In genomic region chr2:42339191-42339912, GRCh38 we compare ENCODE assay signal across 10 cellular contexts. TPM values are rescaled to one million over a fixed set of nuclear protein-coding genes. Genes with fewer than 3 reads are reported as not detected.
DNase-seq lines count a peak whose midpoint lies in the region; ATAC-seq and TF ChIP-seq lines count a peak whose summit lies in the region.
"Had no signal": no experiment of that assay in that cellular context is flagged by ENCODE, and none has a peak within 500 bp of the region (broad histone marks: within the 10 kb centered on the region; RNA-seq: fewer than 3 reads in every experiment).

No MANE protein-coding gene starts in this region.

- TF ChIP-seq CTCF in NB4 (IDR thresholded peaks at IDR 0.05; ENCODE audit: low read depth, low read length) = peak; percentile 6

- H3K27ac Mint-ChIP-seq in central memory CD8-positive, alpha-beta T cell (ENCODE audit: low read depth) = peak overlapping the region; percentile 89
- peak overlapping the region in 7 of 10 donors; percentile 15 to 85 (median 65) for H3K27ac Mint-ChIP-seq in naive thymus-derived CD8-positive, alpha-beta T cell

- peaks cover 39% of the 10 kb centered on the region for H3K36me3 Mint-ChIP-seq in central memory CD8-positive, alpha-beta T cell (ENCODE audit: insufficient read depth)
- H3K36me3 Mint-ChIP-seq in naive thymus-derived CD8-positive, alpha-beta T cell = peaks cover 34 to 58% (median 43%) of the 10 kb centered on the region in 3 donors

- DNase-seq in ELF-1 (ENCODE audit: low read depth, low spot score) = peak; percentile 36
- peak; percentile 19 for DNase-seq in NB4 (ENCODE audit: low read depth)
- no peak for DNase-seq in central memory CD8-positive, alpha-beta T cell (ENCODE audit: low spot score in 2 of 2)
- no peak for DNase-seq in naive thymus-derived CD8-positive, alpha-beta T cell
- DNase-seq in stimulated activated CD4-positive, alpha-beta T cell treated with anti-CD3 and anti-CD28 coated beads, Interleukin-15, amount 100 ng/mL, for 24 hours = no peak
- DNase-seq in activated T-cell treated with anti-CD3 and anti-CD28 coated beads for 4 hours = no peak
- no peak for DNase-seq in inferior parietal cortex (ENCODE audit: extremely low spot score)
- DNase-seq: activated gamma-delta T cell treated with Interleukin-2 at 50 U/mL for 16 hours, NCI-H1417 had no signal

- no peak for TF ChIP-seq POLR2A in NB4 (IDR thresholded peaks at IDR 0.05; ENCODE audit: extremely low read depth, insufficient read length)

- ATAC-seq in central memory CD8-positive, alpha-beta T cell (replicated peaks; ENCODE audit: extremely low read depth, poor library complexity, severe bottlenecking) = no peak
- ATAC-seq in naive thymus-derived CD8-positive, alpha-beta T cell = no peak

- peaks cover 42% of the 10 kb centered on the region for H3K4me1 Mint-ChIP-seq in central memory CD8-positive, alpha-beta T cell
- H3K4me1 Mint-ChIP-seq in naive thymus-derived CD8-positive, alpha-beta T cell = peaks cover 23 to 41% (median 33%) of the 10 kb centered on the region in 4 donors

- H3K4me3 ChIP-seq in NB4 (ENCODE audit: low read depth, low read length) = no peak overlapping the region
- H3K4me3 ChIP-seq: dorsolateral prefrontal cortex had no signal

- POLR2A ChIA-PET in naive thymus-derived CD8-positive, alpha-beta T cell (lab: Charles Lee) = no interaction called here

- no peaks in the 10 kb centered on the region for H3K27me3 Mint-ChIP-seq in central memory CD8-positive, alpha-beta T cell
- no peaks in the 10 kb centered on the region for H3K27me3 Mint-ChIP-seq in naive thymus-derived CD8-positive, alpha-beta T cell

- H3K9me3 Mint-ChIP-seq in central memory CD8-positive, alpha-beta T cell = no peaks in the 10 kb centered on the region
- H3K9me3 Mint-ChIP-seq in naive thymus-derived CD8-positive, alpha-beta T cell = peaks cover 0 to 17% (median 2%) of the 10 kb centered on the region in 9 donors

- H3K4me3 Mint-ChIP-seq in central memory CD8-positive, alpha-beta T cell = no peak overlapping the region
- peak overlapping the region in 1 of 10 donors; percentile 20 for H3K4me3 Mint-ChIP-seq in naive thymus-derived CD8-positive, alpha-beta T cell

RNA-seq across cellular contexts. Expression of gene COX7A2L, which starts 21.7 kb away (rescaled TPM):
- 10 to 100 TPM; 73.1 to 76.7 TPM for total RNA-seq in naive thymus-derived CD8-positive, alpha-beta T cell
- polyA plus RNA-seq in naive thymus-derived CD8-positive, alpha-beta T cell = 100 to 1,000 TPM; 174 to 222 (median 194) TPM

Comparison
In these comparisons a context has a peak if more than half of its experiments do, and no peak if none do; other contexts are left out.
1. DNase-seq: peak in ELF-1 (single experiment) and NB4 (single experiment); none in central memory CD8-positive, alpha-beta T cell (0 of 2), naive thymus-derived CD8-positive, alpha-beta T cell (0 of 10), stimulated activated CD4-positive, alpha-beta T cell treated with anti-CD3 and anti-CD28 coated beads, Interleukin-15, amount 100 ng/mL, for 24 hours (single experiment), activated T-cell treated with anti-CD3 and anti-CD28 coated beads for 4 hours (single experiment) and inferior parietal cortex (single experiment).